In the genomic region with DNA sequence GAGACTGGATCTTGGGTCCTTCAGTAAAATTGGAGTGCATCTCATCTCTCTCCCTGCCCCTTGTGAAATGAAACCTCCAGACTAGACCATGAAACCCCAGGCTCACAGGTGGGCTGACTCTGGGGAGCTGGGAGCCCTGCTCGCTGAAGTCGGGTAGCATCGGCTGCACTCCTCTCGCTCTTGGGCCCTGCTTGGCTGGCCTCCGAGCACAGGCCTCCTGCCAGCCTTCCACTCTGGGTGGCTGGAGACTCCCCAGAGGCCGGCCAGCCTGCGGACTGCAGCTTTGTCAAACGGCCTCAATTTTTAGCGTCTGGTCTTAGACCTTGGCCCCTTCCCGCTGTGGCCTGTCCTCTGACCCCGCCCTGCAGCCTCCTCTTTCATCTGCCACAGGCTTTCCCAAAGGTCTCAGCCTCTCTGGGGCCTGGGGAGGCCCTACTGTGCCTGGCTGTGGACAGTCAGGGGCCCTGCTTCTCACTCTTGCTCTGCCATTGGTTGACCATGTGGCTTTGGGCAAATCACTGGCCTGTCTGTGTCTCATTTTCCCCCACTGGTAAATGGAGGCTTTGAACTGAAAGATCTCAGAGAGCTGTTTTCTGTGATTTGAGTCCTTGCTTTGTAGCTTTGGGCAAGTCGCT, we compare ENCODE assay signal across 25 cellular contexts. TPM values are rescaled to one million over a fixed set of nuclear protein-coding genes. Genes with fewer than 3 reads are reported as not detected.
DNase-seq lines count a peak whose midpoint lies in the region; ATAC-seq and TF ChIP-seq lines count a peak whose summit lies in the region.
"Had no signal": no experiment of that assay in that cellular context is flagged by ENCODE, and none has a peak within 500 bp of the region (broad histone marks: within the 10 kb centered on the region; RNA-seq: fewer than 3 reads in every experiment).

No MANE protein-coding gene starts in this region.

- TF ChIP-seq CTCF in RWPE2 (IDR thresholded peaks at IDR 0.05; ENCODE audit: poor library complexity, severe bottlenecking), result no peak
- TF ChIP-seq CTCF in right lobe of liver (IDR thresholded peaks at IDR 0.05), result no peak
- no peak for TF ChIP-seq CTCF in sigmoid colon (IDR thresholded peaks at IDR 0.05)
- no peak for TF ChIP-seq CTCF in mucosa of descending colon (IDR thresholded peaks at IDR 0.05)

- POLR2A ChIA-PET in activated CD4-positive, alpha-beta T cell treated with anti-CD3 and anti-CD28 coated beads for 36 hours (lab: Charles Lee), result no interaction called here

- H3K27ac Mint-ChIP-seq in activated CD4-positive, alpha-beta T cell treated with anti-CD3 and anti-CD28 coated beads for 36 hours, result no peak overlapping the region
- H3K27ac Mint-ChIP-seq: activated naive CD4-positive, alpha-beta T cell treated with anti-CD3 and anti-CD28 coated beads, Interleukin-2, amount 10 ng/mL, durations not matched to agents 7 days and 5 days; CD4-positive, alpha-beta memory T cell; HFFc6; naive thymus-derived CD8-positive, alpha-beta T cell; T-helper 17 cell had no signal

- CTCF ChIA-PET in activated CD4-positive, alpha-beta T cell treated with anti-CD3 and anti-CD28 coated beads for 36 hours (lab: Charles Lee), result interaction anchor here (1.2 kb wide), 1 partner anchor 120 kb away, joined by 5 read pairs; no protein-coding TSS in a partner anchor

- intact Hi-C loops in activated CD4-positive, alpha-beta T cell treated with anti-CD3 and anti-CD28 coated beads for 36 hours (cut with DNase I, micrococcal nuclease), result no loop called here
- intact Hi-C loops in right lobe of liver (cut with DNase I) (loop anchor here (5.0 to 10.0 kb wide), 2 partner anchors 134 to 136 kb away; a partner anchor contains a TSS), sigmoid colon (cut with DNase I) (no loop called here), mucosa of descending colon (cut with DNase I, micrococcal nuclease) (no loop called here)

- H3K9me3 ChIP-seq in RWPE2 (ENCODE audit: severe bottlenecking) (no peaks in the 10 kb centered on the region), right lobe of liver (no peaks in the 10 kb centered on the region), sigmoid colon (no peaks in the 10 kb centered on the region), mucosa of descending colon (no peaks in the 10 kb centered on the region)
- H3K9me3 ChIP-seq: MG63, transverse colon had no signal

- no peaks in the 10 kb centered on the region for H3K27me3 Mint-ChIP-seq in activated CD4-positive, alpha-beta T cell treated with anti-CD3 and anti-CD28 coated beads for 36 hours
- H3K27me3 Mint-ChIP-seq: CD4-positive, alpha-beta memory T cell; naive thymus-derived CD8-positive, alpha-beta T cell; T-helper 17 cell had no signal

- 83% methylated on average over 1 of the region's 12 CpGs for WGBS in right lobe of liver (ENCODE audit: insufficient coverage, low coverage, low lambda C conversion rate, missing lambda C conversion rate)
- WGBS in sigmoid colon, 2 donors, result 88 to 89% methylated on average over 12 of the region's 12 CpGs

- TF ChIP-seq EP300 in sigmoid colon (IDR thresholded peaks at IDR 0.05), result no peak

- H3K27me3 ChIP-seq in RWPE2 (ENCODE audit: insufficient read depth, poor library complexity, severe bottlenecking), result no peaks in the 10 kb centered on the region
- no peaks in the 10 kb centered on the region for H3K27me3 ChIP-seq in right lobe of liver
- no peaks in the 10 kb centered on the region for H3K27me3 ChIP-seq in sigmoid colon
- H3K27me3 ChIP-seq: MG63, transverse colon had no signal

- DNase-seq in activated CD4-positive, alpha-beta T cell treated with anti-CD3 and anti-CD28 coated beads for 36 hours, result peak; percentile 2
- no peak for DNase-seq in activated CD4-positive, alpha-beta T cell treated with anti-CD3 and anti-CD28 coated beads, Interleukin-2, amount 50 U/mL, for 4 hours
- DNase-seq in RWPE2 (ENCODE audit: low spot score), result peak; percentile 80
- DNase-seq in right lobe of liver, result peak; percentile 17 to 50 (median 41)
- DNase-seq in sigmoid colon, result peak; percentile 67
- no peak for DNase-seq in mucosa of descending colon
- no peak for DNase-seq in MV-4-11 (lab: John Stamatoyannopoulos, UW)
- DNase-seq: activated CD4-positive, alpha-beta T cell treated with anti-CD3 and anti-CD28 coated beads for 48 hours; anterior cingulate cortex; dermis blood vessel endothelial cell; DMS153; HFFc6; kidney glomerular epithelial cell; mesenchymal stem cell; MG63; NCI-H146; NCI-H510A treated with DMSO at 0.1 percent for 48 hours; T-helper 17 cell; transverse colon had no signal

- no peak overlapping the region for H3K4me3 ChIP-seq in RWPE2 (ENCODE audit: severe bottlenecking)
- no peak overlapping the region for H3K4me3 ChIP-seq in right lobe of liver
- no peak overlapping the region for H3K4me3 ChIP-seq in sigmoid colon
- no peak overlapping the region for H3K4me3 ChIP-seq in mucosa of descending colon
- H3K4me3 ChIP-seq: K562, MG63, transverse colon had no signal

- peaks cover 91% of the 10 kb centered on the region for H3K36me3 ChIP-seq in RWPE2 (ENCODE audit: low read depth)
- no peaks in the 10 kb centered on the region for H3K36me3 ChIP-seq in right lobe of liver
- H3K36me3 ChIP-seq in sigmoid colon, result peaks cover 26 to 73% (median 44%) of the 10 kb centered on the region in 4 donors
- no peaks in the 10 kb centered on the region for H3K36me3 ChIP-seq in mucosa of descending colon (ENCODE audit: low read depth)

- no peak for ATAC-seq in activated CD4-positive, alpha-beta T cell treated with anti-CD3 and anti-CD28 coated beads for 36 hours
- ATAC-seq in RWPE2 (ENCODE audit: low read depth) (no peak), right lobe of liver (peak in 1 of 4 donors; percentile 37), mucosa of descending colon (no peak), HG03520 (IDR thresholded peaks at IDR 0.05; ENCODE audit: unreplicated experiment) (no peak)
- ATAC-seq: K562; naive thymus-derived CD8-positive, alpha-beta T cell; Panc1; T-helper 17 cell had no signal

- H3K4me3 Mint-ChIP-seq in activated CD4-positive, alpha-beta T cell treated with anti-CD3 and anti-CD28 coated beads for 36 hours, result no peak overlapping the region
- H3K4me3 Mint-ChIP-seq: activated naive CD4-positive, alpha-beta T cell treated with anti-CD3 and anti-CD28 coated beads, Interleukin-2, amount 10 ng/mL, durations not matched to agents 7 days and 5 days; CD4-positive, alpha-beta memory T cell; HFFc6; naive thymus-derived CD8-positive, alpha-beta T cell; T-helper 17 cell had no signal

- H3K4me1 ChIP-seq in RWPE2 (ENCODE audit: insufficient read depth, poor library complexity, severe bottlenecking), result peaks cover 14% of the 10 kb centered on the region
- peaks cover 0 to 12% (median 0%) of the 10 kb centered on the region in 4 donors for H3K4me1 ChIP-seq in right lobe of liver
- peaks cover 0 to 13% (median 8%) of the 10 kb centered on the region in 4 donors for H3K4me1 ChIP-seq in sigmoid colon
- no peaks in the 10 kb centered on the region for H3K4me1 ChIP-seq in mucosa of descending colon (ENCODE audit: low read depth)

- H3K36me3 Mint-ChIP-seq in activated CD4-positive, alpha-beta T cell treated with anti-CD3 and anti-CD28 coated beads for 36 hours (ENCODE audit: low read depth), result no peaks in the 10 kb centered on the region
- H3K36me3 Mint-ChIP-seq: activated naive CD4-positive, alpha-beta T cell treated with anti-CD3 and anti-CD28 coated beads, Interleukin-2, amount 10 ng/mL, durations not matched to agents 7 days and 5 days; CD4-positive, alpha-beta memory T cell; naive thymus-derived CD8-positive, alpha-beta T cell had no signal

- no peaks in the 10 kb centered on the region for H3K4me1 Mint-ChIP-seq in activated CD4-positive, alpha-beta T cell treated with anti-CD3 and anti-CD28 coated beads for 36 hours
- H3K4me1 Mint-ChIP-seq: activated naive CD4-positive, alpha-beta T cell treated with anti-CD3 and anti-CD28 coated beads, Interleukin-2, amount 10 ng/mL, durations not matched to agents 7 days and 5 days; CD4-positive, alpha-beta memory T cell had no signal

- no peaks in the 10 kb centered on the region for H3K9me3 Mint-ChIP-seq in activated CD4-positive, alpha-beta T cell treated with anti-CD3 and anti-CD28 coated beads for 36 hours (ENCODE audit: low read depth)
- H3K9me3 Mint-ChIP-seq: activated naive CD4-positive, alpha-beta T cell treated with anti-CD3 and anti-CD28 coated beads, Interleukin-2, amount 10 ng/mL, durations not matched to agents 7 days and 5 days; CD4-positive, alpha-beta memory T cell; HFFc6; naive thymus-derived CD8-positive, alpha-beta T cell had no signal

- H3K27ac ChIP-seq in RWPE2 (ENCODE audit: poor library complexity, severe bottlenecking) (no peak overlapping the region), right lobe of liver (no peak overlapping the region), sigmoid colon (no peak overlapping the region)
- H3K27ac ChIP-seq: transverse colon had no signal

- TF ChIP-seq POLR2A in right lobe of liver (IDR thresholded peaks at IDR 0.05) (no peak), sigmoid colon (IDR thresholded peaks at IDR 0.05) (no peak)

RNA-seq across cellular contexts. Expression of a gene that starts 45.1 kb away (rescaled TPM):
- total RNA-seq in activated CD4-positive, alpha-beta T cell treated with anti-CD3 and anti-CD28 coated beads for 36 hours, result 1 to 10 TPM; 4.2 to 5.7 TPM
- total RNA-seq in right lobe of liver (10 to 100 TPM in 4 of 6 experiments, 1 to 10 TPM in 2; 3.1 to 17.3 (median 11.2) TPM), sigmoid colon (10 to 100 TPM; 28.1 to 52.3 (median 40.0) TPM), mucosa of descending colon (100 to 1,000 TPM; 111 to 155 (median 132) TPM)
- polyA plus RNA-seq in sigmoid colon, result 10 to 100 TPM; 64.3 to 91.8 (median 79.1) TPM

Comparison
In these comparisons a context has a peak if more than half of its experiments do, and no peak if none do; other contexts are left out.
1. DNase-seq: peak in activated CD4-positive, alpha-beta T cell treated with anti-CD3 and anti-CD28 coated beads for 36 hours (single experiment), RWPE2 (single experiment), right lobe of liver (3 of 3) and sigmoid colon (single experiment); none in activated CD4-positive, alpha-beta T cell treated with anti-CD3 and anti-CD28 coated beads, Interleukin-2, amount 50 U/mL, for 4 hours (0 of 2), mucosa of descending colon (0 of 3) and MV-4-11 (single experiment).
2. intact Hi-C loops: an anchor here in right lobe of liver (5.0 to 10.0 kb wide); none called in activated CD4-positive, alpha-beta T cell treated with anti-CD3 and anti-CD28 coated beads for 36 hours, sigmoid colon and mucosa of descending colon.